Comparison of ENCODE assay signal across 32 cellular contexts in the genomic region with DNA sequence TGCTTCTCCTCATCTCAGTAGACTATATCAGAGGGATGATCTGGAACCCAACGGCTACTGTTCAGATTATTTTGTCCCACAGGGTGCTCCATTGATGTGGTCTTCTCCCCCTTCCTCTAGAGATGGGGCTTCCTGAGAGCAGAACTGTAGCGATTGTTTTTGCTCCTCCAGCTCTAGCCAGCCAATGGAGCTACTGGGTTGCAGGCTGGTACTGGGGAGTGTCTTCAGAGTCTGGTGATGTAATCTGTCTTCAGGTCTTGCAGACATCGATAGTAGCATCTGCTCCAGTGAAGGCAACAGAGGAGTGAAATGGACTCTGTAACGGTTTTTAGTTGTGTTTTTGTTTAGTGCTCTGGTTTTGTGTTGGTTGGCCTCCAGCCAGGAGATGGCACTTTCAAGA.
DNase-seq lines count a peak whose midpoint lies in the region; ATAC-seq, FAIRE-seq and TF ChIP-seq lines count a peak whose summit lies in the region.
"Had no signal": no experiment of that assay in that cellular context is flagged by ENCODE, and none has a peak within 500 bp of the region (broad histone marks: within the 10 kb centered on the region; RNA-seq: fewer than 3 reads in every experiment).

No MANE protein-coding gene starts in this region.

- POLR2A ChIA-PET in activated CD8-positive, alpha-beta T cell treated with anti-CD3 and anti-CD28 coated beads, Interleukin-2, amount 10 ng/mL, durations not matched to agents 7 days and 5 days (lab: Charles Lee) = interaction anchor here (0.5 to 1.4 kb wide), 5 partner anchors 11 to 1143 kb away, joined by 3 read pairs; a partner anchor contains a TSS

- H3K79me2 ChIP-seq in DND-41 (ENCODE audit: insufficient read depth, low read length) (no peaks in the 10 kb centered on the region), smooth muscle cell (ENCODE audit: low read depth) (no peaks in the 10 kb centered on the region)

- H3K27me3 ChIP-seq in DND-41 (ENCODE audit: insufficient read depth, low read length, poor library complexity) = no peaks in the 10 kb centered on the region
- H3K27me3 ChIP-seq in smooth muscle cell (ENCODE audit: low read depth) = no peaks in the 10 kb centered on the region
- no peaks in the 10 kb centered on the region for H3K27me3 ChIP-seq in prostate gland (replicated peaks; ENCODE audit: insufficient read depth)
- H3K27me3 ChIP-seq: foreskin keratinocyte, ovary, Peyer's patch, thyroid gland, vagina had no signal

- H3K27me3 Mint-ChIP-seq in activated T-cell treated with anti-CD3 and anti-CD28 coated beads, Interleukin-2, amount 50 U/mL, for 72 hours (ENCODE audit: low read depth) = no peaks in the 10 kb centered on the region
- no peaks in the 10 kb centered on the region for H3K27me3 Mint-ChIP-seq in activated CD8-positive, alpha-beta T cell treated with anti-CD3 and anti-CD28 coated beads, Interleukin-2, amount 10 ng/mL, durations not matched to agents 7 days and 5 days (ENCODE audit: low read depth)
- peaks cover 0 to 2% of the 10 kb centered on the region in 2 donors for H3K27me3 Mint-ChIP-seq in natural killer cell treated with Interleukin-12 subunit alpha and Interleukin-12 subunit beta and Interleukin-15 and Interleukin-18, amount 100 ng/mL, for 72 hours

- H3K27ac ChIP-seq in DND-41 (ENCODE audit: low read length) (no peak overlapping the region), smooth muscle cell (ENCODE audit: low read depth) (peak overlapping the region; percentile 40), prostate gland (no peak overlapping the region)
- H3K27ac ChIP-seq: esophagus squamous epithelium, foreskin keratinocyte, ovary, Peyer's patch, stomach, thyroid gland, vagina, WERI-Rb-1 had no signal

- H3K9ac ChIP-seq in DND-41 (ENCODE audit: low read depth, low read length) = no peak overlapping the region
- H3K9ac ChIP-seq in smooth muscle cell (ENCODE audit: low read depth) = no peak overlapping the region

- H3K36me3 Mint-ChIP-seq in activated T-cell treated with anti-CD3 and anti-CD28 coated beads, Interleukin-2, amount 50 U/mL, for 72 hours (ENCODE audit: insufficient read depth in 2 of 2) = peaks cover 48 to 83% of the 10 kb centered on the region in 2 donors
- H3K36me3 Mint-ChIP-seq in activated CD8-positive, alpha-beta T cell treated with anti-CD3 and anti-CD28 coated beads, Interleukin-2, amount 10 ng/mL, durations not matched to agents 7 days and 5 days (ENCODE audit: low read depth) = peaks cover 75% of the 10 kb centered on the region
- peaks cover 28% of the 10 kb centered on the region for H3K36me3 Mint-ChIP-seq in natural killer cell treated with Interleukin-12 subunit alpha and Interleukin-12 subunit beta and Interleukin-15 and Interleukin-18, amount 100 ng/mL, for 72 hours

- H4K20me1 ChIP-seq in DND-41 (ENCODE audit: insufficient read depth, low read length) (no peaks in the 10 kb centered on the region), smooth muscle cell (ENCODE audit: low read depth) (no peaks in the 10 kb centered on the region)

- H3K9me3 Mint-ChIP-seq in activated T-cell treated with anti-CD3 and anti-CD28 coated beads, Interleukin-2, amount 50 U/mL, for 72 hours = peaks cover 29 to 38% of the 10 kb centered on the region in 2 donors
- peaks cover 61% of the 10 kb centered on the region for H3K9me3 Mint-ChIP-seq in activated CD8-positive, alpha-beta T cell treated with anti-CD3 and anti-CD28 coated beads, Interleukin-2, amount 10 ng/mL, durations not matched to agents 7 days and 5 days (ENCODE audit: insufficient read depth)
- peaks cover 27% of the 10 kb centered on the region for H3K9me3 Mint-ChIP-seq in natural killer cell treated with Interleukin-12 subunit alpha and Interleukin-12 subunit beta and Interleukin-15 and Interleukin-18, amount 100 ng/mL, for 72 hours

- intact Hi-C loops in prostate gland (cut with DNase I) = no loop called here

- H3K9me3 ChIP-seq in DND-41 (ENCODE audit: insufficient read depth, low read length, severe bottlenecking) (peaks cover 2% of the 10 kb centered on the region), smooth muscle cell (replicated peaks; ENCODE audit: low read depth) (no peaks in the 10 kb centered on the region), prostate gland (no peaks in the 10 kb centered on the region)
- H3K9me3 ChIP-seq: esophagus squamous epithelium, HAP-1, ovary, Peyer's patch, stomach, thyroid gland, vagina had no signal

- H2AFZ ChIP-seq in DND-41 (ENCODE audit: low read depth, low read length) (no peak overlapping the region), smooth muscle cell (ENCODE audit: low read depth) (no peak overlapping the region)

- TF ChIP-seq POLR2A in prostate gland (IDR thresholded peaks at IDR 0.05) = no peak
- no peak for TF ChIP-seq POLR2A in H54 (IDR thresholded peaks at IDR 0.05; ENCODE audit: low read depth, low read length)

- no peak for FAIRE-seq in H54 (lab: Jason Lieb, UNC)
- FAIRE-seq: GM12891, HepG2, islet of Langerhans had no signal

- H3K4me1 ChIP-seq in DND-41 (ENCODE audit: insufficient read depth, low read length) (peaks cover 10% of the 10 kb centered on the region), smooth muscle cell (ENCODE audit: low read depth) (peaks cover 6% of the 10 kb centered on the region), prostate gland (replicated peaks) (no peaks in the 10 kb centered on the region)
- H3K4me1 ChIP-seq: esophagus squamous epithelium, foreskin keratinocyte, HAP-1, Peyer's patch, stomach, thyroid gland, vagina had no signal

- ATAC-seq in activated T-cell treated with anti-CD3 and anti-CD28 coated beads, Interleukin-2, amount 50 U/mL, for 72 hours (replicated peaks in 1 of 2) = peak; percentile 44 to 45
- peak; percentile 95 for ATAC-seq in DND-41 (ENCODE audit: insufficient read depth, low read depth)
- ATAC-seq in activated CD8-positive, alpha-beta T cell treated with anti-CD3 and anti-CD28 coated beads, Interleukin-2, amount 10 ng/mL, durations not matched to agents 7 days and 5 days = no peak
- no peak for ATAC-seq in natural killer cell treated with Interleukin-12 subunit alpha and Interleukin-12 subunit beta and Interleukin-15 and Interleukin-18, amount 100 ng/mL, for 72 hours
- ATAC-seq: foreskin keratinocyte, HepG2, left lobe of liver had no signal

- H3K4me2 ChIP-seq in DND-41 (ENCODE audit: insufficient read depth, low read length) = 0 out of 2 replicates have a peak overlapping the region, but pooled peaks have one; percentile 15
- no peak overlapping the region for H3K4me2 ChIP-seq in smooth muscle cell

- CTCF ChIA-PET in activated CD8-positive, alpha-beta T cell treated with anti-CD3 and anti-CD28 coated beads, Interleukin-2, amount 10 ng/mL, durations not matched to agents 7 days and 5 days (lab: Charles Lee) = interaction anchor here (0.9 to 2.0 kb wide), 4 partner anchors 10 to 18 kb away, joined by 3 to 5 read pairs (median 5); no protein-coding TSS in a partner anchor

- no peak for DNase-seq in activated T-cell treated with anti-CD3 and anti-CD28 coated beads, Interleukin-2, amount 50 U/mL, for 72 hours
- no peak for DNase-seq in activated T-cell treated with anti-CD3 and anti-CD28 coated beads, Interleukin-2, amount 50 U/mL, for 1 hour
- DNase-seq in DND-41 (peak; percentile 58), smooth muscle cell (lab: John Stamatoyannopoulos, UW; ENCODE audit: unreplicated experiment) (no peak), prostate gland (ENCODE audit: low spot score) (no peak), H54 (ENCODE audit: insufficient read length, low spot score) (no peak)
- no peak for DNase-seq in activated CD8-positive, alpha-beta T cell treated with anti-CD3 and anti-CD28 coated beads, Interleukin-2, amount 10 ng/mL, durations not matched to agents 7 days and 5 days
- no peak for DNase-seq in natural killer cell treated with Interleukin-12 subunit alpha and Interleukin-12 subunit beta and Interleukin-15 and Interleukin-18, amount 100 ng/mL, for 72 hours (ENCODE audit: low spot score)
- DNase-seq: activated CD4-positive, alpha-beta T cell treated with anti-CD3 and anti-CD28 coated beads, Interleukin-2, amount 50 U/mL, for 48 hours; activated T-cell treated with anti-CD3 and anti-CD28 coated beads for 4 hours; esophagus squamous epithelium; foreskin keratinocyte; MM.1S; NCI-H2029 treated with DMSO at 0.1 percent for 48 hours; NCI-H226; NCI-H69; ovary; Peyer's patch; retina; SHP77 treated with DMSO at 0.1 percent for 48 hours; stimulated activated CD4-positive, alpha-beta T cell treated with anti-CD3 and anti-CD28 coated beads, Interleukin-1b, Interleukin-23, amount 100 ng/mL, for 48 hours; stomach; SW 1271; thyroid gland; WERI-Rb-1 had no signal

- no peaks in the 10 kb centered on the region for H3K36me3 ChIP-seq in DND-41 (ENCODE audit: insufficient read depth, low read length)
- H3K36me3 ChIP-seq in smooth muscle cell (ENCODE audit: low read depth) = no peaks in the 10 kb centered on the region
- no peaks in the 10 kb centered on the region for H3K36me3 ChIP-seq in prostate gland
- H3K36me3 ChIP-seq: esophagus squamous epithelium, HAP-1, ovary, Peyer's patch, stomach, thyroid gland, vagina, WERI-Rb-1 had no signal

- peak overlapping the region; percentile 18 for H3K27ac Mint-ChIP-seq in activated T-cell treated with anti-CD3 and anti-CD28 coated beads, Interleukin-2, amount 50 U/mL, for 72 hours
- H3K27ac Mint-ChIP-seq in activated CD8-positive, alpha-beta T cell treated with anti-CD3 and anti-CD28 coated beads, Interleukin-2, amount 10 ng/mL, durations not matched to agents 7 days and 5 days = peak overlapping the region; percentile 64
- no peak overlapping the region for H3K27ac Mint-ChIP-seq in natural killer cell treated with Interleukin-12 subunit alpha and Interleukin-12 subunit beta and Interleukin-15 and Interleukin-18, amount 100 ng/mL, for 72 hours

- H3K4me3 ChIP-seq in DND-41 (ENCODE audit: low read depth in 1 of 2, low read length in 2 of 2) = no peak overlapping the region
- no peak overlapping the region for H3K4me3 ChIP-seq in smooth muscle cell
- H3K4me3 ChIP-seq in prostate gland = no peak overlapping the region
- H3K4me3 ChIP-seq: esophagus squamous epithelium, HAP-1, ovary, Peyer's patch, stomach, thyroid gland, vagina had no signal

- H3K4me1 Mint-ChIP-seq in activated T-cell treated with anti-CD3 and anti-CD28 coated beads, Interleukin-2, amount 50 U/mL, for 72 hours (ENCODE audit: low read depth) = peaks cover 67% of the 10 kb centered on the region
- H3K4me1 Mint-ChIP-seq in activated CD8-positive, alpha-beta T cell treated with anti-CD3 and anti-CD28 coated beads, Interleukin-2, amount 10 ng/mL, durations not matched to agents 7 days and 5 days (ENCODE audit: low read depth) = peaks cover 45% of the 10 kb centered on the region
- peaks cover 7 to 15% of the 10 kb centered on the region in 2 donors for H3K4me1 Mint-ChIP-seq in natural killer cell treated with Interleukin-12 subunit alpha and Interleukin-12 subunit beta and Interleukin-15 and Interleukin-18, amount 100 ng/mL, for 72 hours (ENCODE audit: low read depth in 2 of 2)
- H3K4me1 Mint-ChIP-seq: neural crest cell had no signal

- H3K4me3 Mint-ChIP-seq in activated T-cell treated with anti-CD3 and anti-CD28 coated beads, Interleukin-2, amount 50 U/mL, for 72 hours = peak overlapping the region; percentile 36 to 53
- H3K4me3 Mint-ChIP-seq in activated CD8-positive, alpha-beta T cell treated with anti-CD3 and anti-CD28 coated beads, Interleukin-2, amount 10 ng/mL, durations not matched to agents 7 days and 5 days = peak overlapping the region; percentile 29
- H3K4me3 Mint-ChIP-seq in natural killer cell treated with Interleukin-12 subunit alpha and Interleukin-12 subunit beta and Interleukin-15 and Interleukin-18, amount 100 ng/mL, for 72 hours = no peak overlapping the region
- H3K4me3 Mint-ChIP-seq: neural crest cell had no signal

- no peaks in the 10 kb centered on the region for H3F3A ChIP-seq in smooth muscle cell (ENCODE audit: low read depth)

- TF ChIP-seq CTCF in DND-41 (IDR thresholded peaks at IDR 0.05; ENCODE audit: borderline replicate concordance, extremely low read depth, low read length, poor library complexity, severe bottlenecking) (no peak), smooth muscle cell (IDR thresholded peaks at IDR 0.05; ENCODE audit: borderline replicate concordance, insufficient read depth, poor library complexity, severe bottlenecking) (no peak), prostate gland (IDR thresholded peaks at IDR 0.05) (no peak)

- WGBS in smooth muscle cell (ENCODE audit: low lambda C conversion rate) = 63% methylated on average over 4 of the region's 4 CpGs
- WGBS in prostate gland = 94% methylated on average over 4 of the region's 4 CpGs

Comparison
In these comparisons a context has a peak if more than half of its experiments do, and no peak if none do; other contexts are left out.
1. ATAC-seq: peak in activated T-cell treated with anti-CD3 and anti-CD28 coated beads, Interleukin-2, amount 50 U/mL, for 72 hours (2 of 2) and DND-41 (single experiment); none in activated CD8-positive, alpha-beta T cell treated with anti-CD3 and anti-CD28 coated beads, Interleukin-2, amount 10 ng/mL, durations not matched to agents 7 days and 5 days (single experiment) and natural killer cell treated with Interleukin-12 subunit alpha and Interleukin-12 subunit beta and Interleukin-15 and Interleukin-18, amount 100 ng/mL, for 72 hours (0 of 2).
2. H3K27ac Mint-ChIP-seq: peak in activated T-cell treated with anti-CD3 and anti-CD28 coated beads, Interleukin-2, amount 50 U/mL, for 72 hours (single experiment) and activated CD8-positive, alpha-beta T cell treated with anti-CD3 and anti-CD28 coated beads, Interleukin-2, amount 10 ng/mL, durations not matched to agents 7 days and 5 days (single experiment); none in natural killer cell treated with Interleukin-12 subunit alpha and Interleukin-12 subunit beta and Interleukin-15 and Interleukin-18, amount 100 ng/mL, for 72 hours (0 of 2).